8 cellular contexts compared by ENCODE assay signal in the genomic region with DNA sequence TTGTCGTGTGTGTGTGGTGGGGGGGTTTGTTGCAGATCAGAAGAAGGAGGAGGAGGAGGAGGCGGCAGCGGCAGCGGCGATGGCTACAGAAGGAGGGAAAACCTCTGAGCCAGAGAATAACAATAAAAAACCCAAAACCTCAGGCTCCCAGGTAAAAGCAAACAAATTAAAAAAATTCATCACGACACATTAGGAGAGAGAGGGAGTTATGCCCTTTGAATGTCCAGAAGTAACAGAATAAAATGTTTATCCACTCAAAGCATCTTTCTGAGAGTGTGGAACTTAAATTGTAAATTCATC. TPM values are rescaled to one million over a fixed set of nuclear protein-coding genes. Genes with fewer than 3 reads are reported as not detected.
DNase-seq lines count a peak whose midpoint lies in the region; ATAC-seq and TF ChIP-seq lines count a peak whose summit lies in the region.

No MANE protein-coding gene starts in this region.

- no peaks in the 10 kb centered on the region for H3K9me2 ChIP-seq in SK-N-SH

- peaks cover 0 to 28% of the 10 kb centered on the region in 2 experiments; a peak in 2 of 4 replicates for H3K4me1 ChIP-seq in SK-N-SH (ENCODE audit: control insufficient read depth in 1 of 2, insufficient read depth in 2 of 2, low read depth in 1 of 2, low read length in 1 of 2)
- peaks cover 7% of the 10 kb centered on the region for H3K4me1 ChIP-seq in adipocyte (ENCODE audit: control insufficient read depth, insufficient read depth, low read length)

- H2AFZ ChIP-seq in SK-N-SH (ENCODE audit: low read depth): peak overlapping the region; percentile 90

- no peak for TF ChIP-seq RAD21 in SK-N-SH (IDR thresholded peaks at IDR 0.05; ENCODE audit: low read length)

- H3K9ac ChIP-seq in SK-N-SH: peak overlapping the region; percentile 96
- peak overlapping the region; percentile 70 for H3K9ac ChIP-seq in adipocyte (ENCODE audit: low read length)

- peaks cover 0 to 2% of the 10 kb centered on the region in 2 experiments for H3K36me3 ChIP-seq in SK-N-SH (replicated peaks in 1 of 2; ENCODE audit: control insufficient read depth in 1 of 2, insufficient read depth in 2 of 2, low read length in 1 of 2)
- H3K36me3 ChIP-seq in adipocyte (ENCODE audit: control insufficient read depth, insufficient read depth, low read length, severe bottlenecking): no peaks in the 10 kb centered on the region
- no peaks in the 10 kb centered on the region for H3K36me3 ChIP-seq in kidney epithelial cell (ENCODE audit: control insufficient read depth, insufficient read depth, low read length)

- H3K4me3 ChIP-seq in SK-N-SH (ENCODE audit: low read depth in 2 of 2, low read length in 1 of 2): peak overlapping the region; percentile 93 to 100
- peak overlapping the region; percentile 88 for H3K4me3 ChIP-seq in adipocyte (ENCODE audit: low read length)
- peak overlapping the region; percentile 71 for H3K4me3 ChIP-seq in kidney epithelial cell (ENCODE audit: low read depth, low read length)

- no peak for ATAC-seq in SK-N-SH treated with all-trans-retinoic acid at 6 μM for 48 hours

- TF ChIP-seq CTCF in SK-N-SH (IDR thresholded peaks at IDR 0.05) (no peak), kidney epithelial cell (IDR thresholded peaks at IDR 0.05; ENCODE audit: insufficient read depth, low read length, poor library complexity, severe bottlenecking) (no peak)

- H3K79me2 ChIP-seq in SK-N-SH (ENCODE audit: insufficient read depth): no peaks in the 10 kb centered on the region

- CTCF ChIA-PET in SK-N-SH (lab: Yijun Ruan, JAX): no interaction called here

- peak overlapping the region; percentile 77 for H3K4me2 ChIP-seq in SK-N-SH

- 3% methylated on average over 6 of the region's 6 CpGs for WGBS in SK-N-SH (ENCODE audit: low lambda C conversion rate)

- H3K27ac ChIP-seq in SK-N-SH (ENCODE audit: low read depth in 2 of 2, low read length in 1 of 2): peak overlapping the region; percentile 91 to 95

- POLR2A ChIA-PET in SK-N-SH (lab: Yijun Ruan, JAX): no interaction called here

- H4K20me1 ChIP-seq in SK-N-SH (ENCODE audit: insufficient read depth): no peaks in the 10 kb centered on the region

- H3K27me3 ChIP-seq in SK-N-SH (ENCODE audit: insufficient read depth): no peaks in the 10 kb centered on the region
- H3K27me3 ChIP-seq in adipocyte (replicated peaks; ENCODE audit: control insufficient read depth, insufficient read depth, low read length): no peaks in the 10 kb centered on the region
- no peaks in the 10 kb centered on the region for H3K27me3 ChIP-seq in kidney epithelial cell (ENCODE audit: control insufficient read depth, insufficient read depth, low read length)

- no peaks in the 10 kb centered on the region for H3K9me3 ChIP-seq in SK-N-SH
- H3K9me3 ChIP-seq in adipocyte (ENCODE audit: control insufficient read depth, low read length): no peaks in the 10 kb centered on the region

- no peak for TF ChIP-seq EP300 in SK-N-SH (IDR thresholded peaks at IDR 0.05; ENCODE audit: borderline replicate concordance in 1 of 2, low read depth in 1 of 2, low read length in 1 of 2)

- DNase-seq in SK-N-SH (no peak), adipocyte (ENCODE audit: low read depth) (no peak), kidney epithelial cell (ENCODE audit: low read depth) (no peak), superior temporal gyrus (ENCODE audit: extremely low spot score) (peak; percentile 29), Ammon's horn (ENCODE audit: low spot score) (no peak), OCI-M2 (lab: John Stamatoyannopoulos, UW; ENCODE audit: unreplicated experiment) (no peak)
- DNase-seq in activated CD4-positive, CD25-positive, alpha-beta regulatory T cell (lab: John Stamatoyannopoulos, UW): no peak

- peaks cover 12% of the 10 kb centered on the region for H3F3A ChIP-seq in SK-N-SH (replicated peaks; ENCODE audit: insufficient read depth)

TF ChIP-seq in SK-N-SH, 30 proteins besides CTCF, POLR2A, EP300 and RAD21 (continues in another document):
- TF ChIP-seq, protein P1, sequence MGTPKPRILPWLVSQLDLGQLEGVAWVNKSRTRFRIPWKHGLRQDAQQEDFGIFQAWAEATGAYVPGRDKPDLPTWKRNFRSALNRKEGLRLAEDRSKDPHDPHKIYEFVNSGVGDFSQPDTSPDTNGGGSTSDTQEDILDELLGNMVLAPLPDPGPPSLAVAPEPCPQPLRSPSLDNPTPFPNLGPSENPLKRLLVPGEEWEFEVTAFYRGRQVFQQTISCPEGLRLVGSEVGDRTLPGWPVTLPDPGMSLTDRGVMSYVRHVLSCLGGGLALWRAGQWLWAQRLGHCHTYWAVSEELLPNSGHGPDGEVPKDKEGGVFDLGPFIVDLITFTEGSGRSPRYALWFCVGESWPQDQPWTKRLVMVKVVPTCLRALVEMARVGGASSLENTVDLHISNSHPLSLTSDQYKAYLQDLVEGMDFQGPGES (IDR thresholded peaks at IDR 0.05; ENCODE audit: low read depth, low read length): no peak
- TF ChIP-seq RFX5 (IDR thresholded peaks at IDR 0.05; ENCODE audit: low read length) (no peak), POLR2AphosphoS5 (IDR thresholded peaks at IDR 0.05; ENCODE audit: low read depth, low read length) (no peak), TEAD4 (IDR thresholded peaks at IDR 0.05; ENCODE audit: borderline replicate concordance, insufficient read depth) (no peak), GATA2 (CRISPR knock-in tag; IDR thresholded peaks at IDR 0.05) (no peak), YY1 (IDR thresholded peaks at IDR 0.05; ENCODE audit: low read depth) (no peak), MEF2A (IDR thresholded peaks at IDR 0.05; ENCODE audit: borderline replicate concordance, low read depth) (no peak), JUND (IDR thresholded peaks at IDR 0.05) (no peak), FOSL2 (IDR thresholded peaks at IDR 0.05; ENCODE audit: borderline replicate concordance, low read depth) (no peak), NRF1 (IDR thresholded peaks at IDR 0.05; ENCODE audit: low read depth, low read length) (no peak), SIN3A (IDR thresholded peaks at IDR 0.05; ENCODE audit: borderline replicate concordance, low read depth, low read length) (no peak), FOXM1 (IDR thresholded peaks at IDR 0.05; ENCODE audit: low read depth) (no peak)
- TF ChIP-seq, protein P2, sequence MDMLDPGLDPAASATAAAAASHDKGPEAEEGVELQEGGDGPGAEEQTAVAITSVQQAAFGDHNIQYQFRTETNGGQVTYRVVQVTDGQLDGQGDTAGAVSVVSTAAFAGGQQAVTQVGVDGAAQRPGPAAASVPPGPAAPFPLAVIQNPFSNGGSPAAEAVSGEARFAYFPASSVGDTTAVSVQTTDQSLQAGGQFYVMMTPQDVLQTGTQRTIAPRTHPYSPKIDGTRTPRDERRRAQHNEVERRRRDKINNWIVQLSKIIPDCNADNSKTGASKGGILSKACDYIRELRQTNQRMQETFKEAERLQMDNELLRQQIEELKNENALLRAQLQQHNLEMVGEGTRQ (IDR thresholded peaks at IDR 0.05; ENCODE audit: borderline replicate concordance, low read depth, low read length): no peak
- TF ChIP-seq, protein P3, sequence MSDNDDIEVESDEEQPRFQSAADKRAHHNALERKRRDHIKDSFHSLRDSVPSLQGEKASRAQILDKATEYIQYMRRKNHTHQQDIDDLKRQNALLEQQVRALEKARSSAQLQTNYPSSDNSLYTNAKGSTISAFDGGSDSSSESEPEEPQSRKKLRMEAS (IDR thresholded peaks at IDR 0.05; ENCODE audit: low read depth): no peak

TF ChIP-seq in SK-N-SH treated with all-trans-retinoic acid at 6 μM for 48 hours, 23 proteins besides CTCF, POLR2A, EP300 and RAD21 (continues in another document):
- TF ChIP-seq ZNF70 (CRISPR knock-in tag; IDR thresholded peaks at IDR 0.05): no peak
- TF ChIP-seq RARB (CRISPR knock-in tag; IDR thresholded peaks at IDR 0.05): no peak
- no peak for TF ChIP-seq ISL1 (CRISPR knock-in tag; IDR thresholded peaks at IDR 0.05)
- TF ChIP-seq, protein P4, sequence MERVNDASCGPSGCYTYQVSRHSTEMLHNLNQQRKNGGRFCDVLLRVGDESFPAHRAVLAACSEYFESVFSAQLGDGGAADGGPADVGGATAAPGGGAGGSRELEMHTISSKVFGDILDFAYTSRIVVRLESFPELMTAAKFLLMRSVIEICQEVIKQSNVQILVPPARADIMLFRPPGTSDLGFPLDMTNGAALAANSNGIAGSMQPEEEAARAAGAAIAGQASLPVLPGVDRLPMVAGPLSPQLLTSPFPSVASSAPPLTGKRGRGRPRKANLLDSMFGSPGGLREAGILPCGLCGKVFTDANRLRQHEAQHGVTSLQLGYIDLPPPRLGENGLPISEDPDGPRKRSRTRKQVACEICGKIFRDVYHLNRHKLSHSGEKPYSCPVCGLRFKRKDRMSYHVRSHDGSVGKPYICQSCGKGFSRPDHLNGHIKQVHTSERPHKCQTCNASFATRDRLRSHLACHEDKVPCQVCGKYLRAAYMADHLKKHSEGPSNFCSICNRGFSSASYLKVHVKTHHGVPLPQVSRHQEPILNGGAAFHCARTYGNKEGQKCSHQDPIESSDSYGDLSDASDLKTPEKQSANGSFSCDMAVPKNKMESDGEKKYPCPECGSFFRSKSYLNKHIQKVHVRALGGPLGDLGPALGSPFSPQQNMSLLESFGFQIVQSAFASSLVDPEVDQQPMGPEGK (CRISPR knock-in tag; IDR thresholded peaks at IDR 0.05; ENCODE audit: borderline replicate concordance): no peak
- no peak for TF ChIP-seq ZNF565 (CRISPR knock-in tag; conservative IDR thresholded peaks at IDR 0.05; ENCODE audit: low read depth)
- TF ChIP-seq ZFP30 (CRISPR knock-in tag; IDR thresholded peaks at IDR 0.05): no peak
- no peak for TF ChIP-seq GLIS3 (CRISPR knock-in tag; IDR thresholded peaks at IDR 0.05)
- TF ChIP-seq ESRRG (CRISPR knock-in tag; IDR thresholded peaks at IDR 0.05): no peak
- TF ChIP-seq SNAI2 (CRISPR knock-in tag; IDR thresholded peaks at IDR 0.05): no peak
- TF ChIP-seq ZNF8 (CRISPR knock-in tag; IDR thresholded peaks at IDR 0.05): no peak
- TF ChIP-seq ZFP3 (CRISPR knock-in tag; IDR thresholded peaks at IDR 0.05): no peak
- TF ChIP-seq, protein P5, sequence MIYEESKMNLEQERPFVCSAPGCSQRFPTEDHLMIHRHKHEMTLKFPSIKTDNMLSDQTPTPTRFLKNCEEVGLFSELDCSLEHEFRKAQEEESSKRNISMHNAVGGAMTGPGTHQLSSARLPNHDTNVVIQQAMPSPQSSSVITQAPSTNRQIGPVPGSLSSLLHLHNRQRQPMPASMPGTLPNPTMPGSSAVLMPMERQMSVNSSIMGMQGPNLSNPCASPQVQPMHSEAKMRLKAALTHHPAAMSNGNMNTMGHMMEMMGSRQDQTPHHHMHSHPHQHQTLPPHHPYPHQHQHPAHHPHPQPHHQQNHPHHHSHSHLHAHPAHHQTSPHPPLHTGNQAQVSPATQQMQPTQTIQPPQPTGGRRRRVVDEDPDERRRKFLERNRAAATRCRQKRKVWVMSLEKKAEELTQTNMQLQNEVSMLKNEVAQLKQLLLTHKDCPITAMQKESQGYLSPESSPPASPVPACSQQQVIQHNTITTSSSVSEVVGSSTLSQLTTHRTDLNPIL (CRISPR knock-in tag; IDR thresholded peaks at IDR 0.05; ENCODE audit: low read depth): no peak

RNA-seq across cellular contexts. Expression of a gene that starts 0.7 kb away (rescaled TPM):
- 1.1 and 1.5 TPM in 2 replicates for polyA plus RNA-seq in SK-N-SH (2012; rRNA removed)
- polyA plus RNA-seq in SK-N-SH (2012; cell fraction: cytosol; rRNA removed): 1.5 and 1.6 TPM in 2 replicates
- polyA plus RNA-seq in SK-N-SH (2012; cell fraction: nucleus; rRNA removed): 0.85 and 1.9 TPM in 2 replicates
- total RNA-seq in kidney epithelial cell: 13.8 and 14.2 TPM in 2 replicates
